In the genomic region with DNA sequence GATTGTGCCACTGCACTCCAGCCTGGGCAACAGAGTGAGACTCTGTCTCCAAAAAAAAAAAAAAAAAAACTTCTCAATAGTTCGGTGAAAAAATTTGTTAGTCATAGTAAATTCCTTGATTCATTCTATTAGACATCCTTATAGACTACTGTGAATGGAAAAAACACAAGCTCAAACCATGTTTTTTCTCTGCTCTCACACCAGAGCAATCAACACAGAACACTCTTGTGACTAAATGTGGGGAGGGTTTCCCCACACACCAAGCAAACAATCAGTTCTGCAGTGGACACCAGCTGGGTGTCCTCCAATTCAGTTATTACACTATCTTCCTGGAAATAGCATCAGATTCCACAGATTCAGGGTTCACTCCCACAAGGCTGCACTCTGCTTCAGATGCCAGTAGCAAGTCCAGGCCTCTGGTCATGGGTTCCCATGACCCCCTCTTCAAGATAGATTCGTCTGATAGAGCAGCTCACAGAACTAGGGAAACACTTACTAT, we compare ENCODE assay signal across 31 cellular contexts.
DNase-seq lines count a peak whose midpoint lies in the region; ATAC-seq, FAIRE-seq and TF ChIP-seq lines count a peak whose summit lies in the region.
"Had no signal": no experiment of that assay in that cellular context is flagged by ENCODE, and none has a peak within 500 bp of the region (broad histone marks: within the 10 kb centered on the region; RNA-seq: fewer than 3 reads in every experiment).

No MANE protein-coding gene starts in this region.

- peaks cover 29% of the 10 kb centered on the region for H3K36me3 Mint-ChIP-seq in activated naive CD4-positive, alpha-beta T cell treated with anti-CD3 and anti-CD28 coated beads, Interleukin-2, amount 10 ng/mL, durations not matched to agents 7 days and 5 days
- peaks cover 0 to 13% of the 10 kb centered on the region in 2 donors for H3K36me3 Mint-ChIP-seq in activated naive CD4-positive, alpha-beta T cell treated with anti-CD3 and anti-CD28 coated beads, Interleukin-2, amount 50 U/mL, for 72 hours

- TF ChIP-seq CTCF in choroid plexus epithelial cell (conservative IDR thresholded peaks at IDR 0.05; ENCODE audit: low read depth, low read length) = no peak

- H3K9me3 Mint-ChIP-seq in activated naive CD4-positive, alpha-beta T cell treated with anti-CD3 and anti-CD28 coated beads, Interleukin-2, amount 10 ng/mL, durations not matched to agents 7 days and 5 days = no peaks in the 10 kb centered on the region
- H3K9me3 Mint-ChIP-seq in activated naive CD4-positive, alpha-beta T cell treated with anti-CD3 and anti-CD28 coated beads, Interleukin-2, amount 50 U/mL, for 72 hours = no peaks in the 10 kb centered on the region
- H3K9me3 Mint-ChIP-seq: CD14-positive monocyte; CD8-positive, alpha-beta memory T cell had no signal

- ATAC-seq in activated naive CD4-positive, alpha-beta T cell treated with anti-CD3 and anti-CD28 coated beads, Interleukin-2, amount 50 U/mL, for 72 hours = no peak
- ATAC-seq: PC-3 had no signal

- no peak overlapping the region for H3K4me3 Mint-ChIP-seq in activated naive CD4-positive, alpha-beta T cell treated with anti-CD3 and anti-CD28 coated beads, Interleukin-2, amount 10 ng/mL, durations not matched to agents 7 days and 5 days
- H3K4me3 Mint-ChIP-seq: CD14-positive monocyte; CD8-positive, alpha-beta memory T cell had no signal

- no peak for FAIRE-seq in GM19239 (lab: Jason Lieb, UNC)
- FAIRE-seq: GM12891, HTR-8/SVneo had no signal

- CTCF ChIA-PET in activated naive CD4-positive, alpha-beta T cell treated with anti-CD3 and anti-CD28 coated beads, Interleukin-2, amount 10 ng/mL, durations not matched to agents 7 days and 5 days (lab: Charles Lee) = no interaction called here

- no peak overlapping the region for H3K4me3 ChIP-seq in choroid plexus epithelial cell (ENCODE audit: low read depth, low read length)
- H3K4me3 ChIP-seq: SJSA1 had no signal

- DNase-seq in activated naive CD4-positive, alpha-beta T cell treated with anti-CD3 and anti-CD28 coated beads, Interleukin-2, amount 10 ng/mL, durations not matched to agents 7 days and 5 days = no peak
- no peak for DNase-seq in activated naive CD4-positive, alpha-beta T cell treated with anti-CD3 and anti-CD28 coated beads, Interleukin-2, amount 50 U/mL, for 72 hours (ENCODE audit: low spot score in 2 of 2)
- DNase-seq in choroid plexus epithelial cell (ENCODE audit: low read depth) (peak; percentile 53), iris pigment epithelial cell (ENCODE audit: low read depth) (peak; percentile 61), substantia nigra (lab: John Stamatoyannopoulos, UW) (no peak), GM19239 (ENCODE audit: insufficient read length, low spot score) (no peak), T-helper 1 cell (no peak), NCI-H526 treated with DMSO at 0.1 percent for 48 hours (lab: John Stamatoyannopoulos, UW) (no peak)
- DNase-seq: BE2C; CD8-positive, alpha-beta memory T cell; DMS 273 treated with DMSO at 0.1 percent for 48 hours; DMS79; GF-D8; KBM-7; MV-4-11; NCI-H1105; NCI-H1436 treated with DMSO at 0.1 percent for 48 hours; NCI-H187 treated with DMSO at 0.1 percent for 48 hours; NCI-H2171 treated with DMSO at 0.1 percent for 48 hours; NCI-H345; NCI-H510A treated with DMSO at 0.1 percent for 48 hours; NCI-H748 treated with DMSO at 0.1 percent for 48 hours; NK-92 treated with Interleukin-12 subunit alpha and Interleukin-12 subunit beta, amount 100 ng/mL, for 24 hours; PC-3; Right ventricle myocardium superior; RPMI8226 had no signal

- peak overlapping the region; percentile 12 for H3K27ac Mint-ChIP-seq in activated naive CD4-positive, alpha-beta T cell treated with anti-CD3 and anti-CD28 coated beads, Interleukin-2, amount 10 ng/mL, durations not matched to agents 7 days and 5 days
- H3K27ac Mint-ChIP-seq in activated naive CD4-positive, alpha-beta T cell treated with anti-CD3 and anti-CD28 coated beads, Interleukin-2, amount 50 U/mL, for 72 hours = peak overlapping the region in 1 of 2 donors; percentile 67
- H3K27ac Mint-ChIP-seq: CD14-positive monocyte had no signal

- H3K27me3 Mint-ChIP-seq in activated naive CD4-positive, alpha-beta T cell treated with anti-CD3 and anti-CD28 coated beads, Interleukin-2, amount 10 ng/mL, durations not matched to agents 7 days and 5 days = no peaks in the 10 kb centered on the region
- H3K27me3 Mint-ChIP-seq: CD8-positive, alpha-beta memory T cell had no signal

- H3K4me1 Mint-ChIP-seq in activated naive CD4-positive, alpha-beta T cell treated with anti-CD3 and anti-CD28 coated beads, Interleukin-2, amount 10 ng/mL, durations not matched to agents 7 days and 5 days = no peaks in the 10 kb centered on the region
- H3K4me1 Mint-ChIP-seq: CD14-positive monocyte; CD8-positive, alpha-beta memory T cell had no signal

- H3K27ac ChIP-seq in substantia nigra (ENCODE audit: low read depth, low read length, poor library complexity, severe bottlenecking) = peak overlapping the region; percentile 26
- H3K27ac ChIP-seq: 22Rv1, SJSA1 had no signal

Comparison
In these comparisons a context has a peak if more than half of its experiments do, and no peak if none do; other contexts are left out.
1. DNase-seq: peak in choroid plexus epithelial cell (single experiment) and iris pigment epithelial cell (single experiment); none in activated naive CD4-positive, alpha-beta T cell treated with anti-CD3 and anti-CD28 coated beads, Interleukin-2, amount 10 ng/mL, durations not matched to agents 7 days and 5 days (single experiment), activated naive CD4-positive, alpha-beta T cell treated with anti-CD3 and anti-CD28 coated beads, Interleukin-2, amount 50 U/mL, for 72 hours (0 of 2), substantia nigra (0 of 49), GM19239 (single experiment), T-helper 1 cell (0 of 5) and NCI-H526 treated with DMSO at 0.1 percent for 48 hours (single experiment).